In genomic region chr4:15963001-15963451, GRCh38 we compare ENCODE assay signal across 9 cellular contexts. TPM values are rescaled to one million over a fixed set of nuclear protein-coding genes. Genes with fewer than 3 reads are reported as not detected.
A peak's percentile ranks its signal among the peaks of the same experiment; 100 is the strongest.
DNase-seq lines count a peak whose midpoint lies in the region; ATAC-seq, FAIRE-seq and TF ChIP-seq lines count a peak whose summit lies in the region.
"Had no signal": no experiment of that assay in that cellular context is flagged by ENCODE, and none has a peak within 500 bp of the region (broad histone marks: within the 10 kb centered on the region; RNA-seq: fewer than 3 reads in every experiment).

FGFBP2 (minus strand) TSS chr4:15963175; CDS start chr4:15963129, 46 bp downstream.

- H3K27me3 Mint-ChIP-seq in activated naive CD8-positive, alpha-beta T cell treated with anti-CD3 and anti-CD28 coated beads, Interleukin-2, amount 50 U/mL, for 24 hours, result peaks cover 6% of the 10 kb centered on the region

- H3K27ac ChIP-seq in SJSA1, result no peak within 1 kb of the TSS
- no peak within 1 kb of the TSS for H3K27ac ChIP-seq in keratinocyte (ENCODE audit: control insufficient read depth, insufficient read depth, low read length)

- no peak within 1 kb of the TSS for H3K4me3 ChIP-seq in SJSA1
- no peak within 1 kb of the TSS for H3K4me3 ChIP-seq in keratinocyte (ENCODE audit: control insufficient read depth in 2 of 3, extremely low read depth in 1 of 3, insufficient read depth in 2 of 3, low read depth in 1 of 3, low read length in 3 of 3)

- peaks cover 51% of the 10 kb centered on the region for H3K4me1 Mint-ChIP-seq in activated naive CD8-positive, alpha-beta T cell treated with anti-CD3 and anti-CD28 coated beads, Interleukin-2, amount 50 U/mL, for 24 hours

- H3K4me3 Mint-ChIP-seq in activated naive CD8-positive, alpha-beta T cell treated with anti-CD3 and anti-CD28 coated beads, Interleukin-2, amount 50 U/mL, for 24 hours, result peak within 1 kb of the TSS; percentile 73

- H3K79me2 ChIP-seq in keratinocyte (ENCODE audit: control insufficient read depth, insufficient read depth, low read length), result no peaks in the 10 kb centered on the region

- H3K9me3 ChIP-seq in SJSA1 (replicated peaks) (no peaks in the 10 kb centered on the region), keratinocyte (ENCODE audit: control insufficient read depth, low read depth, low read length) (no peaks in the 10 kb centered on the region)

- H3K4me1 ChIP-seq in SJSA1 (replicated peaks) (no peaks in the 10 kb centered on the region), keratinocyte (ENCODE audit: control insufficient read depth, extremely low read depth, insufficient read depth, low read length) (no peaks in the 10 kb centered on the region)

- H2AFZ ChIP-seq in keratinocyte (ENCODE audit: control insufficient read depth, low read length), result no peak within 1 kb of the TSS

- ATAC-seq in HG03135 (IDR thresholded peaks at IDR 0.05; ENCODE audit: unreplicated experiment), result peak; percentile 39
- peak; percentile 86 for ATAC-seq in activated naive CD8-positive, alpha-beta T cell treated with anti-CD3 and anti-CD28 coated beads, Interleukin-2, amount 50 U/mL, for 24 hours
- ATAC-seq in GM18519 (IDR thresholded peaks at IDR 0.05; ENCODE audit: low FRiP score, unreplicated experiment), result no peak

- peak; percentile 69 for FAIRE-seq in keratinocyte (lab: Jason Lieb, UNC)
- FAIRE-seq: islet of Langerhans had no signal

- no peaks in the 10 kb centered on the region for H4K20me1 ChIP-seq in keratinocyte (ENCODE audit: control insufficient read depth, extremely low read depth, insufficient read depth, low read length)

- peak; percentile 43 for TF ChIP-seq CTCF in GM12873 (IDR thresholded peaks at IDR 0.05; ENCODE audit: insufficient read depth, low read depth, low read length, missing control alignments)
- peak; percentile 43 to 74 (median 55) for TF ChIP-seq CTCF in keratinocyte (optimal IDR thresholded peaks at IDR 0.05 in 1 of 3, IDR thresholded peaks at IDR 0.05 in 1 of 3, conservative IDR thresholded peaks at IDR 0.05 in 1 of 3; ENCODE audit: extremely low read depth in 1 of 3, insufficient read depth in 2 of 3, low read length in 3 of 3)

- H3K9me3 Mint-ChIP-seq in activated naive CD8-positive, alpha-beta T cell treated with anti-CD3 and anti-CD28 coated beads, Interleukin-2, amount 50 U/mL, for 24 hours, result peaks cover 4% of the 10 kb centered on the region

- H3K27me3 ChIP-seq in SJSA1 (replicated peaks) (no peaks in the 10 kb centered on the region), keratinocyte (ENCODE audit: control insufficient read depth, extremely low read depth, insufficient read depth, low read length) (peaks cover 5% of the 10 kb centered on the region)

- H3K9me1 ChIP-seq in keratinocyte (ENCODE audit: control insufficient read depth, extremely low read depth, insufficient read depth, low read length), result no peaks in the 10 kb centered on the region

- peak; percentile 63 for DNase-seq in 8988T
- peak; percentile 12 to 42 for DNase-seq in SJSA1 (ENCODE audit: low read depth in 1 of 2, low spot score in 2 of 2)
- peak; percentile 78 for DNase-seq in activated naive CD8-positive, alpha-beta T cell treated with anti-CD3 and anti-CD28 coated beads, Interleukin-2, amount 50 U/mL, for 24 hours
- no peak for DNase-seq in keratinocyte (ENCODE audit: low read depth, low spot score)
- peak; percentile 36 for DNase-seq in stimulated activated CD8-positive, alpha-beta memory T cell treated with anti-CD3 and anti-CD28 coated beads, Interleukin-12 subunit alpha, Interleukin-12 subunit beta, amount 100 ng/mL, for 24 hours (ENCODE audit: extremely low read depth)

- H3K4me2 ChIP-seq in keratinocyte (ENCODE audit: control insufficient read depth, extremely low read depth, insufficient read depth, low read depth, low read length), result no peak within 1 kb of the TSS

- H3K27ac Mint-ChIP-seq in activated naive CD8-positive, alpha-beta T cell treated with anti-CD3 and anti-CD28 coated beads, Interleukin-2, amount 50 U/mL, for 24 hours, result peak within 1 kb of the TSS; percentile 91

- no peaks in the 10 kb centered on the region for H3K36me3 Mint-ChIP-seq in activated naive CD8-positive, alpha-beta T cell treated with anti-CD3 and anti-CD28 coated beads, Interleukin-2, amount 50 U/mL, for 24 hours (ENCODE audit: low read depth)

- dilution Hi-C loops in keratinocyte (cut with MboI; ENCODE audit: extremely low pct_ligation_motif_present, low sequenced_read_pairs), result no loop called here

- no peaks in the 10 kb centered on the region for H3K36me3 ChIP-seq in SJSA1
- H3K36me3 ChIP-seq in keratinocyte (ENCODE audit: control insufficient read depth in 2 of 2, extremely low read depth in 1 of 2, insufficient read depth in 2 of 2, low read length in 2 of 2), result no peaks in the 10 kb centered on the region

- H3K9ac ChIP-seq in keratinocyte (ENCODE audit: control insufficient read depth, extremely low read depth, insufficient read depth, low read length), result no peak within 1 kb of the TSS

RNA-seq across cellular contexts. Expression of gene FGFBP2, which starts in this region (rescaled TPM):
- total RNA-seq in SJSA1 (2014; rRNA removed; shearing (Covaris generic)), result not detected in 2 replicates
- not detected in 3 replicates for polyA plus RNA-seq in keratinocyte
- polyA plus RNA-seq in keratinocyte (2011; ENCODE audit: low read depth), result not detected
- polyA plus RNA-seq in keratinocyte (2011; cell fraction: cytosol; rRNA removed), result not detected in 2 replicates
- not detected in 2 replicates for polyA plus RNA-seq in keratinocyte (2011; cell fraction: nucleus; rRNA removed)
- not detected in 2 replicates for polyA plus RNA-seq in keratinocyte (2012; ENCODE audit: low replicate concordance)
- polyA minus RNA-seq in keratinocyte, result not detected in 3 replicates
- polyA minus RNA-seq in keratinocyte (2011; cell fraction: cytosol; rRNA and poly(A)+ RNA removed), result not detected
- not detected in 2 replicates for polyA minus RNA-seq in keratinocyte (2011; cell fraction: nucleus; rRNA and poly(A)+ RNA removed)

Comparison
In these comparisons a context has a peak if more than half of its experiments do, and no peak if none do; other contexts are left out.
1. Peak in DNase-seq in SJSA1; RNA of the gene not detected or under 1 TPM.